ENCODE assay signal across 11 cellular contexts in genomic region chr17:74871329-74872076, GRCh38. TPM values are rescaled to one million over a fixed set of nuclear protein-coding genes. Genes with fewer than 3 reads are reported as not detected.
DNase-seq lines count a peak whose midpoint lies in the region; ATAC-seq and TF ChIP-seq lines count a peak whose summit lies in the region.
"Had no signal": no experiment of that assay in that cellular context is flagged by ENCODE, and none has a peak within 500 bp of the region (broad histone marks: within the 10 kb centered on the region; RNA-seq: fewer than 3 reads in every experiment).

No MANE protein-coding gene starts in this region.

- H3K9ac ChIP-seq in KMS-11 = no peak overlapping the region

- no peaks in the 10 kb centered on the region for H3K36me3 ChIP-seq in CD8-positive, alpha-beta T cell (ENCODE audit: insufficient read depth, low read length)
- no peaks in the 10 kb centered on the region for H3K36me3 ChIP-seq in KMS-11 (ENCODE audit: insufficient read depth)

- H3K36me3 Mint-ChIP-seq in CD8-positive, alpha-beta T cell = peaks cover 5% of the 10 kb centered on the region
- peaks cover 6% of the 10 kb centered on the region for H3K36me3 Mint-ChIP-seq in central memory CD8-positive, alpha-beta T cell (ENCODE audit: insufficient read depth)
- no peaks in the 10 kb centered on the region for H3K36me3 Mint-ChIP-seq in nephron (ENCODE audit: low read depth)

- H2AFZ ChIP-seq in KMS-11 (ENCODE audit: low read depth) = no peak overlapping the region

- H3K4me1 Mint-ChIP-seq in CD8-positive, alpha-beta T cell (ENCODE audit: low read depth) = peaks cover 23% of the 10 kb centered on the region
- peaks cover 26% of the 10 kb centered on the region for H3K4me1 Mint-ChIP-seq in central memory CD8-positive, alpha-beta T cell
- peaks cover 21% of the 10 kb centered on the region for H3K4me1 Mint-ChIP-seq in nephron

- no peak for DNase-seq in CD8-positive, alpha-beta T cell
- no peak for DNase-seq in central memory CD8-positive, alpha-beta T cell (ENCODE audit: low spot score in 2 of 2)
- DNase-seq in left colon (no peak), NCI-H226 (no peak), NOMO-1 (lab: John Stamatoyannopoulos, UW; ENCODE audit: unreplicated experiment in 2 of 2) (no peak)
- DNase-seq: foreskin keratinocyte, posterior cingulate gyrus had no signal

- peak overlapping the region; percentile 63 for H3K4me3 Mint-ChIP-seq in CD8-positive, alpha-beta T cell
- H3K4me3 Mint-ChIP-seq in central memory CD8-positive, alpha-beta T cell = peak overlapping the region; percentile 77
- peak overlapping the region; percentile 86 to 94 (median 90) for H3K4me3 Mint-ChIP-seq in nephron

- H3K4me2 ChIP-seq in KMS-11 = peak overlapping the region; percentile 66; the same call in 1 of the 2 replicates

- no peaks in the 10 kb centered on the region for H3K79me2 ChIP-seq in KMS-11 (ENCODE audit: insufficient read depth, low read depth)

- TF ChIP-seq CTCF in CD8-positive, alpha-beta T cell (IDR thresholded peaks at IDR 0.05) = no peak
- TF ChIP-seq CTCF in KMS-11 (conservative IDR thresholded peaks at IDR 0.05; ENCODE audit: low read depth, low read length) (no peak), nephron (IDR thresholded peaks at IDR 0.05; ENCODE audit: unreplicated experiment in 3 of 3) (no peak)

- POLR2A ChIA-PET in CD8-positive, alpha-beta T cell (lab: Charles Lee) = interaction anchor here (2.1 kb wide), 1 partner anchor 134 kb away, joined by 19 read pairs; the partner anchor contains the start of gene RAB37

- peaks cover 17% of the 10 kb centered on the region for H3K4me1 ChIP-seq in CD8-positive, alpha-beta T cell (ENCODE audit: insufficient read depth, low read length)
- peaks cover 16% of the 10 kb centered on the region for H3K4me1 ChIP-seq in KMS-11 (ENCODE audit: low read depth, poor library complexity, severe bottlenecking)

- CTCF ChIA-PET in CD8-positive, alpha-beta T cell (lab: Charles Lee) = interaction anchor here (1.0 to 19.4 kb wide), 7 partner anchors 10 to 214 kb away, joined by 3 to 318 read pairs (median 8); partner anchors contain the start of gene RAB37

- H4K20me1 ChIP-seq in KMS-11 (ENCODE audit: insufficient read depth) = no peaks in the 10 kb centered on the region

- no peaks in the 10 kb centered on the region for H3K9me3 Mint-ChIP-seq in CD8-positive, alpha-beta T cell
- H3K9me3 Mint-ChIP-seq in central memory CD8-positive, alpha-beta T cell = no peaks in the 10 kb centered on the region
- H3K9me3 Mint-ChIP-seq in nephron = no peaks in the 10 kb centered on the region

- no peak for ATAC-seq in CD8-positive, alpha-beta T cell
- no peak for ATAC-seq in central memory CD8-positive, alpha-beta T cell (replicated peaks; ENCODE audit: extremely low read depth, poor library complexity, severe bottlenecking)
- ATAC-seq in left colon (no peak), HG03460 (IDR thresholded peaks at IDR 0.05; ENCODE audit: unreplicated experiment) (no peak)
- ATAC-seq: foreskin keratinocyte had no signal

- H3K27ac Mint-ChIP-seq in CD8-positive, alpha-beta T cell = no peak overlapping the region
- H3K27ac Mint-ChIP-seq in central memory CD8-positive, alpha-beta T cell (ENCODE audit: low read depth) = no peak overlapping the region
- H3K27ac Mint-ChIP-seq in nephron = peak overlapping the region in 1 of 3 experiments; percentile 67

- H3K4me3 ChIP-seq in CD8-positive, alpha-beta T cell (ENCODE audit: low read depth, low read length) = no peak overlapping the region
- H3K4me3 ChIP-seq in KMS-11 (IDR thresholded peaks at IDR 0.05; ENCODE audit: insufficient read depth, low read depth, low read length) = no peak overlapping the region

- intact Hi-C loops in CD8-positive, alpha-beta T cell (cut with DNase I, micrococcal nuclease) = loop anchor here (2.0 to 10.0 kb wide), 7 partner anchors 133 to 796 kb away; partner anchors contain the start of genes GRB2 (in 1 of the 2), RECQL5 (in 1 of the 2), RPL38 (in 1 of the 2) and SAP30BP (in 1 of the 2)
- intact Hi-C loops in left colon (cut with DNase I, micrococcal nuclease) = loop anchor here in 1 of 2 donors (5.0 kb wide), 1 partner anchor 129 kb away; no protein-coding TSS in a partner anchor

- H3K27me3 ChIP-seq in CD8-positive, alpha-beta T cell (ENCODE audit: insufficient read depth, low read length) = no peaks in the 10 kb centered on the region
- H3K27me3 ChIP-seq in KMS-11 (ENCODE audit: insufficient read depth, low read depth) = no peaks in the 10 kb centered on the region
- H3K27me3 ChIP-seq: foreskin keratinocyte had no signal

- H3K27me3 Mint-ChIP-seq in CD8-positive, alpha-beta T cell (ENCODE audit: low read depth) = no peaks in the 10 kb centered on the region
- no peaks in the 10 kb centered on the region for H3K27me3 Mint-ChIP-seq in central memory CD8-positive, alpha-beta T cell
- peaks cover 7% of the 10 kb centered on the region for H3K27me3 Mint-ChIP-seq in nephron (ENCODE audit: low read depth)

- H3K9me3 ChIP-seq in CD8-positive, alpha-beta T cell (ENCODE audit: low read length) = no peaks in the 10 kb centered on the region

- no peak overlapping the region for H3K27ac ChIP-seq in CD8-positive, alpha-beta T cell (ENCODE audit: low read depth, low read length)
- H3K27ac ChIP-seq in KMS-11 = no peak overlapping the region
- H3K27ac ChIP-seq: foreskin keratinocyte had no signal

RNA-seq across cellular contexts. Expression of gene FDXR, which starts 1.3 kb away (rescaled TPM):
- 1 to 10 TPM; 3.7 to 3.8 TPM for total RNA-seq in CD8-positive, alpha-beta T cell
- total RNA-seq in left colon = 10 to 100 TPM; 13.0 to 17.0 TPM

RNA-seq across cellular contexts. Expression of gene GRIN2C, which starts 11.8 kb away (rescaled TPM):
- not detected for total RNA-seq in CD8-positive, alpha-beta T cell
- total RNA-seq in left colon = under 1 TPM; 0.09 to 0.45 TPM
- total RNA-seq: foreskin keratinocyte had no signal

RNA-seq across cellular contexts. Expression of gene FADS6, which starts 21.9 kb away (rescaled TPM):
- total RNA-seq in CD8-positive, alpha-beta T cell = not detected
- 1 to 10 TPM; 1.1 to 6.4 TPM for total RNA-seq in left colon
- total RNA-seq: foreskin keratinocyte, HT1080 had no signal

RNA-seq across cellular contexts. Expression of gene USH1G, which starts 51.6 kb away (rescaled TPM):
- not detected for total RNA-seq in CD8-positive, alpha-beta T cell
- total RNA-seq in left colon = under 1 TPM in 1 of 2 donors, not detected in 1; 0.31 TPM
- total RNA-seq: HT1080 had no signal

RNA-seq across cellular contexts. Expression of gene OTOP2, which starts 52.6 kb away (rescaled TPM):
- total RNA-seq in CD8-positive, alpha-beta T cell = not detected
- 10 to 100 TPM; 52.3 to 70.3 TPM for total RNA-seq in left colon
- total RNA-seq: foreskin keratinocyte, HT1080 had no signal
